30 cellular contexts compared by ENCODE assay signal in genomic region chr1:147842578-147842977, GRCh38.
"Had no signal": no experiment of that assay in that cellular context is flagged by ENCODE, and none has a peak within 500 bp of the region (broad histone marks: within the 10 kb centered on the region; RNA-seq: fewer than 3 reads in every experiment).

No MANE protein-coding gene starts in this region.

- H3K4me1 ChIP-seq: heart right ventricle, left lung, lower lobe of right lung, pancreas, prostate gland, sigmoid colon, spleen, transverse colon, vagina had no signal

- H3K27ac Mint-ChIP-seq: natural killer cell; nephron progenitor cell; stimulated activated memory B cell treated with anti-CD40 and anti-IgM and Interleukin-4, amounts not matched to agents 10 μg/mL and 1 μg/mL and 100 μg/mL, for 72 hours; stimulated activated naive CD8-positive, alpha-beta T cell treated with anti-CD3 and anti-CD28 coated beads, Interleukin-15, amount 100 ng/mL, for 72 hours had no signal

- H3K4me3 Mint-ChIP-seq: naive B cell; natural killer cell; nephron progenitor cell; stimulated activated memory B cell treated with anti-CD40 and anti-IgM and Interleukin-4, amounts not matched to agents 10 μg/mL and 1 μg/mL and 100 μg/mL, for 72 hours; stimulated activated naive CD8-positive, alpha-beta T cell treated with anti-CD3 and anti-CD28 coated beads, Interleukin-15, amount 100 ng/mL, for 72 hours had no signal

- H3K79me2 ChIP-seq: hepatocyte had no signal

- H3K36me3 ChIP-seq: heart right ventricle, left lung, lower lobe of right lung, pancreas, prostate gland, sigmoid colon, spleen, transverse colon, upper lobe of left lung, vagina had no signal

- ATAC-seq: heart right ventricle; left colon; left lung; lower lobe of right lung; natural killer cell; pancreas; right cardiac atrium; stimulated activated memory B cell treated with anti-CD40 and anti-IgM and Interleukin-4, amounts not matched to agents 10 μg/mL and 1 μg/mL and 100 μg/mL, for 72 hours; stimulated activated naive CD8-positive, alpha-beta T cell treated with anti-CD3 and anti-CD28 coated beads, Interleukin-15, amount 100 ng/mL, for 72 hours had no signal

- H3K9me3 ChIP-seq: heart right ventricle, left lung, lower lobe of right lung, pancreas, prostate gland, sigmoid colon, spleen, transverse colon, upper lobe of left lung, vagina had no signal

- H3K9me3 Mint-ChIP-seq: naive B cell; natural killer cell; nephron progenitor cell; stimulated activated memory B cell treated with anti-CD40 and anti-IgM and Interleukin-4, amounts not matched to agents 10 μg/mL and 1 μg/mL and 100 μg/mL, for 72 hours; stimulated activated naive CD8-positive, alpha-beta T cell treated with anti-CD3 and anti-CD28 coated beads, Interleukin-15, amount 100 ng/mL, for 72 hours had no signal

- H3K4me3 ChIP-seq: heart right ventricle, hepatocyte, left lung, lower lobe of right lung, pancreas, prostate gland, sigmoid colon, spleen, transverse colon, upper lobe of left lung, vagina had no signal

- DNase-seq: heart right ventricle; kidney glomerular epithelial cell; left colon; left lung; lower lobe of right lung; mammary epithelial cell; mesenchymal stem cell; naive B cell; natural killer cell; nephron progenitor cell; nucleus accumbens; pancreas; posterior cingulate gyrus; retina; right cardiac atrium; sigmoid colon; small intestine; spleen; stimulated activated CD4-positive, alpha-beta T cell treated with anti-CD3 and anti-CD28 coated beads, Interleukin-4, amount 100 ng/mL, for 4 hours; stimulated activated CD8-positive, alpha-beta memory T cell treated with anti-CD3 and anti-CD28 coated beads, Interleukin-4, amount 100 ng/mL, for 48 hours; stimulated activated naive CD4-positive, alpha-beta T cell treated with Interleukin-2 at 50 U/mL for 16 hours; stimulated activated naive CD8-positive, alpha-beta T cell treated with anti-CD3 and anti-CD28 coated beads, Interleukin-15, amount 100 ng/mL, for 72 hours; substantia nigra; transverse colon; upper lobe of left lung had no signal

- H3K27me3 ChIP-seq: heart right ventricle, hepatocyte, left lung, pancreas, sigmoid colon, spleen, transverse colon, upper lobe of left lung, vagina had no signal

- H2AFZ ChIP-seq: hepatocyte had no signal

- H3K27ac ChIP-seq: heart right ventricle, hepatocyte, left lung, lower lobe of right lung, pancreas, prostate gland, sigmoid colon, spleen, transverse colon, upper lobe of left lung, vagina had no signal

- H3K4me2 ChIP-seq: hepatocyte had no signal

- FAIRE-seq: keratinocyte, pancreas, small intestine had no signal

- H3K4me1 Mint-ChIP-seq: naive B cell; natural killer cell; stimulated activated memory B cell treated with anti-CD40 and anti-IgM and Interleukin-4, amounts not matched to agents 10 μg/mL and 1 μg/mL and 100 μg/mL, for 72 hours; stimulated activated naive CD8-positive, alpha-beta T cell treated with anti-CD3 and anti-CD28 coated beads, Interleukin-15, amount 100 ng/mL, for 72 hours had no signal

- H3K36me3 Mint-ChIP-seq: naive B cell; natural killer cell; stimulated activated memory B cell treated with anti-CD40 and anti-IgM and Interleukin-4, amounts not matched to agents 10 μg/mL and 1 μg/mL and 100 μg/mL, for 72 hours had no signal
